In genomic region chr3:28247286-28247685, GRCh38 we compare ENCODE assay signal across 17 cellular contexts.
"Had no signal": no experiment of that assay in that cellular context is flagged by ENCODE, and none has a peak within 500 bp of the region (broad histone marks: within the 10 kb centered on the region; RNA-seq: fewer than 3 reads in every experiment).

No MANE protein-coding gene starts in this region.

- H3K4me3 Mint-ChIP-seq: activated naive CD8-positive, alpha-beta T cell treated with anti-CD3 and anti-CD28 coated beads, Interleukin-2, amount 10 ng/mL, durations not matched to agents 7 days and 5 days had no signal

- ATAC-seq: activated T-cell treated with anti-CD3 and anti-CD28 coated beads, Interleukin-2, amount 50 U/mL, for 72 hours; gastrocnemius medialis; heart right ventricle had no signal

- H3K4me3 ChIP-seq: breast epithelium, gastrocnemius medialis, heart right ventricle, lung, tibial artery had no signal

- H3K9me3 Mint-ChIP-seq: activated naive CD8-positive, alpha-beta T cell treated with anti-CD3 and anti-CD28 coated beads, Interleukin-2, amount 10 ng/mL, durations not matched to agents 7 days and 5 days had no signal

- H3K36me3 Mint-ChIP-seq: naive B cell had no signal

- H3K4me1 ChIP-seq: breast epithelium had no signal

- H3K36me3 ChIP-seq: breast epithelium, gastrocnemius medialis, heart right ventricle, tibial artery had no signal

- H3K27me3 Mint-ChIP-seq: activated naive CD8-positive, alpha-beta T cell treated with anti-CD3 and anti-CD28 coated beads, Interleukin-2, amount 10 ng/mL, durations not matched to agents 7 days and 5 days; naive B cell had no signal

- H3K27ac ChIP-seq: breast epithelium, gastrocnemius medialis, heart right ventricle, tibial artery had no signal

- H3K9me3 ChIP-seq: breast epithelium, gastrocnemius medialis, heart right ventricle, tibial artery had no signal

- H3K27me3 ChIP-seq: breast epithelium, gastrocnemius medialis, heart right ventricle, tibial artery had no signal

- DNase-seq: activated CD4-positive, alpha-beta T cell treated with anti-CD3 and anti-CD28 coated beads, Interleukin-2, amount 50 U/mL, for 48 hours; activated CD4-positive, CD25-positive, alpha-beta regulatory T cell treated with anti-CD3 and anti-CD28 coated beads, Interleukin-2, amount 50 U/mL, for 72 hours; activated gamma-delta T cell treated with Interleukin-2 at 50 U/mL for 16 hours; activated naive CD8-positive, alpha-beta T cell treated with anti-CD3 and anti-CD28 coated beads, Interleukin-2, amount 10 ng/mL, durations not matched to agents 7 days and 5 days; activated T-cell treated with anti-CD3 and anti-CD28 coated beads, Interleukin-2, amount 50 U/mL, for 72 hours; anterior cingulate cortex; dermis blood vessel endothelial cell; gastrocnemius medialis; heart right ventricle; naive B cell; retina; stimulated activated CD4-positive, alpha-beta T cell treated with anti-CD3 and anti-CD28 coated beads, Interleukin-2, amount 100 ng/mL, for 48 hours; stimulated activated naive CD4-positive, alpha-beta T cell; T-helper 9 cell; tibial artery had no signal

- H3K27ac Mint-ChIP-seq: activated naive CD8-positive, alpha-beta T cell treated with anti-CD3 and anti-CD28 coated beads, Interleukin-2, amount 10 ng/mL, durations not matched to agents 7 days and 5 days; activated T-cell treated with anti-CD3 and anti-CD28 coated beads, Interleukin-2, amount 50 U/mL, for 72 hours had no signal
